23 cellular contexts compared by ENCODE assay signal in genomic region chr2:156593011-156593921, GRCh38.
DNase-seq lines count a peak whose midpoint lies in the region; ATAC-seq and TF ChIP-seq lines count a peak whose summit lies in the region.
"Had no signal": no experiment of that assay in that cellular context is flagged by ENCODE, and none has a peak within 500 bp of the region (broad histone marks: within the 10 kb centered on the region; RNA-seq: fewer than 3 reads in every experiment).

No MANE protein-coding gene starts in this region.

- no peak overlapping the region for H4K5ac ChIP-seq in H9 (ENCODE audit: insufficient read length, low read depth, low read length)

- H3K4ac ChIP-seq in H9 (ENCODE audit: low read depth, low read length) = no peak overlapping the region

- DNase-seq in H9 = peak; percentile 49
- DNase-seq in NT2/D1 (ENCODE audit: low read depth, low spot score) = peak; percentile 32
- DNase-seq in progenitor cell of endocrine pancreas (ENCODE audit: low spot score, unreplicated experiment) = no peak
- no peak for DNase-seq in effector CD4-positive, alpha-beta T cell
- DNase-seq in left ventricle myocardium inferior = no peak
- DNase-seq in upper lobe of right lung = no peak
- DNase-seq: activated CD4-positive, alpha-beta T cell treated with anti-CD3 and anti-CD28 coated beads, Interleukin-2, amount 50 U/mL, for 48 hours; activated CD4-positive, CD25-positive, alpha-beta regulatory T cell treated with anti-CD3 and anti-CD28 coated beads, Interleukin-2, amount 50 U/mL, for 72 hours; activated naive CD4-positive, alpha-beta T cell treated with anti-CD3 and anti-CD28 coated beads, Interleukin-2, amount 10 ng/mL, durations not matched to agents 7 days and 5 days; CD8-positive, alpha-beta memory T cell; left ventricle myocardium superior; NCI-H1417; NCI-H2029 treated with DMSO at 0.1 percent for 48 hours; NCI-H524; psoas muscle; stimulated activated CD4-positive, alpha-beta T cell treated with anti-CD3 and anti-CD28 coated beads, Interleukin-4, amount 100 ng/mL, for 1 hour; T-helper 2 cell; tibial artery had no signal

- TF ChIP-seq CTCF in H9 (conservative IDR thresholded peaks at IDR 0.05) (no peak), progenitor cell of endocrine pancreas (IDR thresholded peaks at IDR 0.05; ENCODE audit: unreplicated experiment) (no peak), left ventricle myocardium inferior (IDR thresholded peaks at IDR 0.05; ENCODE audit: borderline replicate concordance) (no peak), upper lobe of right lung (IDR thresholded peaks at IDR 0.05) (no peak)

- intact Hi-C loops in left ventricle myocardium inferior (cut with micrococcal nuclease) = no loop called here
- intact Hi-C loops in upper lobe of right lung (cut with DNase I) = no loop called here

- no peak overlapping the region for H3K18ac ChIP-seq in H9 (ENCODE audit: insufficient read length, low read depth, low read length)

- H2BK20ac ChIP-seq in H9 (ENCODE audit: low read depth, low read length, poor library complexity, severe bottlenecking) = no peak overlapping the region

- peaks cover 45 to 47% of the 10 kb centered on the region in 2 experiments for H3K4me1 Mint-ChIP-seq in H9
- H3K4me1 Mint-ChIP-seq in progenitor cell of endocrine pancreas (ENCODE audit: low read depth) = peaks cover 19% of the 10 kb centered on the region

- H2BK120ac ChIP-seq in H9 (ENCODE audit: low read depth, low read length, poor library complexity, severe bottlenecking) = no peak overlapping the region

- no peak overlapping the region for H3K23ac ChIP-seq in H9 (ENCODE audit: insufficient read length, low read depth, low read length)

- no peaks in the 10 kb centered on the region for H3K27me3 Mint-ChIP-seq in H9 (ENCODE audit: low read depth)
- H3K27me3 Mint-ChIP-seq in progenitor cell of endocrine pancreas = no peaks in the 10 kb centered on the region
- H3K27me3 Mint-ChIP-seq: activated naive CD4-positive, alpha-beta T cell treated with anti-CD3 and anti-CD28 coated beads, Interleukin-2, amount 10 ng/mL, durations not matched to agents 7 days and 5 days had no signal

- no peak overlapping the region for H4K91ac ChIP-seq in H9 (ENCODE audit: insufficient read length, low read depth, low read length)

- H2AK5ac ChIP-seq in H9 (ENCODE audit: insufficient read length, low read length) = no peak overlapping the region

- H3K4me3 ChIP-seq in NT2/D1 (ENCODE audit: insufficient read length, low read depth) (no peak overlapping the region), iPS-20b (ENCODE audit: low read length) (peak overlapping the region; percentile 29), left ventricle myocardium inferior (no peak overlapping the region), upper lobe of right lung (no peak overlapping the region)
- H3K4me3 ChIP-seq: gastroesophageal sphincter, K562, psoas muscle, tibial artery had no signal

- H3K23me2 ChIP-seq in H9 (ENCODE audit: insufficient read length, low read depth, low read length, poor library complexity, severe bottlenecking) = no peaks in the 10 kb centered on the region

- H3K27ac Mint-ChIP-seq in H9 (peak overlapping the region; percentile 4 to 92 (median 91); a peak in 6 of 7 replicates), progenitor cell of endocrine pancreas (peak overlapping the region; percentile 30)
- H3K27ac Mint-ChIP-seq: activated naive CD4-positive, alpha-beta T cell treated with anti-CD3 and anti-CD28 coated beads, Interleukin-2, amount 10 ng/mL, durations not matched to agents 7 days and 5 days; activated T-helper 1 cell treated with anti-CD3 and anti-CD28 coated beads, Interleukin-12 subunit alpha, Interleukin-12 subunit beta, Interleukin-2, Interleukin-4 antibody, amounts not matched to agents 30 ng/mL and 10 ng/mL and 1 ng/mL, durations not matched to agents 14 hours and 24 hours and 36 hours; CD8-positive, alpha-beta memory T cell had no signal

- WGBS in H9 (ENCODE audit: extremely low coverage, insufficient read length, low lambda C conversion rate) = no CpG with 5 or more reads among the region's 8 CpGs

- no peaks in the 10 kb centered on the region for H3K79me1 ChIP-seq in H9 (ENCODE audit: insufficient read depth, low read depth, low read length, poor library complexity, severe bottlenecking)

- H2BK15ac ChIP-seq in H9 (ENCODE audit: low read depth, low read length) = no peak overlapping the region

- H3K27me3 ChIP-seq in H9 (ENCODE audit: insufficient read depth, low read length) = no peaks in the 10 kb centered on the region
- no peaks in the 10 kb centered on the region for H3K27me3 ChIP-seq in NT2/D1 (ENCODE audit: insufficient read depth, insufficient read length)
- no peaks in the 10 kb centered on the region for H3K27me3 ChIP-seq in iPS-20b (ENCODE audit: insufficient read depth, low read length)
- no peaks in the 10 kb centered on the region for H3K27me3 ChIP-seq in left ventricle myocardium inferior (ENCODE audit: low read depth)
- no peaks in the 10 kb centered on the region for H3K27me3 ChIP-seq in upper lobe of right lung
- H3K27me3 ChIP-seq: gastroesophageal sphincter, tibial artery had no signal

- no peaks in the 10 kb centered on the region for H4K20me1 ChIP-seq in H9 (ENCODE audit: control insufficient read depth, insufficient read depth, insufficient read length)

- no peak overlapping the region for H2BK12ac ChIP-seq in H9 (ENCODE audit: insufficient read length, low read depth, low read length)

- no peak overlapping the region for H3K14ac ChIP-seq in H9 (ENCODE audit: insufficient read depth, low read length)

- no peak overlapping the region for H2AFZ ChIP-seq in H9 (ENCODE audit: low read length)

- H3K79me2 ChIP-seq in H9 (ENCODE audit: insufficient read depth, low read length) = no peaks in the 10 kb centered on the region

- no peak overlapping the region for H3K56ac ChIP-seq in H9 (ENCODE audit: insufficient read length, low read depth, low read length)

- H3K9ac ChIP-seq in H9 (ENCODE audit: extremely low read depth, insufficient read length, low read length) (no peak overlapping the region), NT2/D1 (ENCODE audit: insufficient read length, low read depth) (no peak overlapping the region), iPS-20b (ENCODE audit: low read depth, low read length) (peak overlapping the region; percentile 6; the same call in 1 of the 2 replicates)

- H3K4me3 Mint-ChIP-seq in H9 = peak overlapping the region in 1 of 2 experiments; percentile 50; a peak in 2 of 5 replicates
- peak overlapping the region; percentile 18 for H3K4me3 Mint-ChIP-seq in progenitor cell of endocrine pancreas (ENCODE audit: low read depth)
- H3K4me3 Mint-ChIP-seq: activated naive CD4-positive, alpha-beta T cell treated with anti-CD3 and anti-CD28 coated beads, Interleukin-2, amount 10 ng/mL, durations not matched to agents 7 days and 5 days; activated T-helper 1 cell treated with anti-CD3 and anti-CD28 coated beads, Interleukin-12 subunit alpha, Interleukin-12 subunit beta, Interleukin-2, Interleukin-4 antibody, amounts not matched to agents 30 ng/mL and 10 ng/mL and 1 ng/mL, durations not matched to agents 14 hours and 24 hours and 36 hours; CD8-positive, alpha-beta memory T cell had no signal

- H3K4me1 ChIP-seq in H9 (ENCODE audit: insufficient read depth, low read length) (peaks cover 7% of the 10 kb centered on the region), NT2/D1 (ENCODE audit: insufficient read depth, insufficient read length) (no peaks in the 10 kb centered on the region), iPS-20b (ENCODE audit: insufficient read depth, low read length) (peaks cover 29% of the 10 kb centered on the region), left ventricle myocardium inferior (peaks cover 4% of the 10 kb centered on the region), upper lobe of right lung (peaks cover 3% of the 10 kb centered on the region)
- H3K4me1 ChIP-seq: psoas muscle had no signal

- no peak overlapping the region for H3T11ph ChIP-seq in H9 (ENCODE audit: low read length)

- no peak overlapping the region for H4K8ac ChIP-seq in H9 (replicated peaks; ENCODE audit: insufficient read length, low read depth, low read length)

- H3K9me3 ChIP-seq in H9 (ENCODE audit: control insufficient read depth, low read depth, low read length) = no peaks in the 10 kb centered on the region
- no peaks in the 10 kb centered on the region for H3K9me3 ChIP-seq in NT2/D1 (ENCODE audit: insufficient read depth, low read length)
- H3K9me3 ChIP-seq in iPS-20b (ENCODE audit: insufficient read depth, low read depth, low read length) = no peaks in the 10 kb centered on the region
- no peaks in the 10 kb centered on the region for H3K9me3 ChIP-seq in left ventricle myocardium inferior (replicated peaks)
- no peaks in the 10 kb centered on the region for H3K9me3 ChIP-seq in upper lobe of right lung
- H3K9me3 ChIP-seq: gastroesophageal sphincter, psoas muscle, tibial artery had no signal

- H3K36me3 Mint-ChIP-seq in H9 (ENCODE audit: insufficient read depth in 1 of 3, low read depth in 3 of 3) = no peaks in the 10 kb centered on the region
- no peaks in the 10 kb centered on the region for H3K36me3 Mint-ChIP-seq in progenitor cell of endocrine pancreas (ENCODE audit: insufficient read depth)
- H3K36me3 Mint-ChIP-seq: activated naive CD4-positive, alpha-beta T cell treated with anti-CD3 and anti-CD28 coated beads, Interleukin-2, amount 10 ng/mL, durations not matched to agents 7 days and 5 days; CD8-positive, alpha-beta memory T cell had no signal

- no peak overlapping the region for H2BK5ac ChIP-seq in H9 (ENCODE audit: insufficient read length, low read length)

- no peaks in the 10 kb centered on the region for H3K9me3 Mint-ChIP-seq in H9
- H3K9me3 Mint-ChIP-seq in progenitor cell of endocrine pancreas (ENCODE audit: low read depth) = no peaks in the 10 kb centered on the region
- H3K9me3 Mint-ChIP-seq: activated naive CD4-positive, alpha-beta T cell treated with anti-CD3 and anti-CD28 coated beads, Interleukin-2, amount 10 ng/mL, durations not matched to agents 7 days and 5 days; activated T-helper 1 cell treated with anti-CD3 and anti-CD28 coated beads, Interleukin-12 subunit alpha, Interleukin-12 subunit beta, Interleukin-2, Interleukin-4 antibody, amounts not matched to agents 30 ng/mL and 10 ng/mL and 1 ng/mL, durations not matched to agents 14 hours and 24 hours and 36 hours; CD8-positive, alpha-beta memory T cell had no signal

- H3K4me2 ChIP-seq in H9 (ENCODE audit: insufficient read depth, insufficient read length, low read length) = peak overlapping the region; percentile 20

- H3K27ac ChIP-seq in H9 (ENCODE audit: insufficient read length, low read depth, low read length) (no peak overlapping the region), iPS-20b (ENCODE audit: low read length) (peak overlapping the region; percentile 76), left ventricle myocardium inferior (replicated peaks) (no peak overlapping the region), upper lobe of right lung (no peak overlapping the region)
- H3K27ac ChIP-seq: gastroesophageal sphincter, psoas muscle, tibial artery had no signal

- H3K36me3 ChIP-seq in NT2/D1 (ENCODE audit: insufficient read depth, insufficient read length, low read length) (no peaks in the 10 kb centered on the region), iPS-20b (ENCODE audit: insufficient read depth, low read depth, low read length) (no peaks in the 10 kb centered on the region), left ventricle myocardium inferior (no peaks in the 10 kb centered on the region), upper lobe of right lung (no peaks in the 10 kb centered on the region)
- H3K36me3 ChIP-seq: gastroesophageal sphincter, tibial artery had no signal

- ATAC-seq in upper lobe of right lung = no peak
- ATAC-seq: gastroesophageal sphincter, K562, left ventricle myocardium superior, psoas muscle, Right ventricle myocardium inferior had no signal

Comparison
In these comparisons a context has a peak if more than half of its experiments do, and no peak if none do; other contexts are left out.
1. DNase-seq: peak in H9 (single experiment) and NT2/D1 (single experiment); none in progenitor cell of endocrine pancreas (single experiment), effector CD4-positive, alpha-beta T cell (single experiment), left ventricle myocardium inferior (single experiment) and upper lobe of right lung (single experiment).